Comparison of ENCODE assay signal across 8 cellular contexts in the genomic region with DNA sequence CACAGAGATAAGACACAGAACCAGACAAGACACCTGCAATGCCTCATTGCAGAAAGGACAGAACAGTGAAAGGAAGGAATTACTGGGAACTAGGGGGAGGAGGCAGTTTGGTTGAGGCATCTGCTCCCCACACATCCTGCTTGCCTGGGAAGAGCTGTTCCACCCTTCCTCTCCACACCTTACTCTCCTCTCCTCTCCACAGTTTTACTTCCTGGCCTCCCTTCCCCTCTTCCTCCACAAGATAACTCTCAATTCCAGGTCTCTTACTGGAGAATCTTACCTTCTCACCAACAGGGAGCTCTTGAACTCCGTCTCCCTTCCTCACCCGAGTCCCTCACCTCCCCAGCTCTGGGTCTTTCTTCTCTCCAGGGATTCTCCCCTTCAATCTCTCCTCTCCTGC. TPM values are rescaled to one million over a fixed set of nuclear protein-coding genes. Genes with fewer than 3 reads are reported as not detected.
DNase-seq lines count a peak whose midpoint lies in the region; ATAC-seq, FAIRE-seq and TF ChIP-seq lines count a peak whose summit lies in the region.
"Had no signal": no experiment of that assay in that cellular context is flagged by ENCODE, and none has a peak within 500 bp of the region (broad histone marks: within the 10 kb centered on the region; RNA-seq: fewer than 3 reads in every experiment).

No MANE protein-coding gene starts in this region.

- no peak overlapping the region for H3K27ac ChIP-seq in endothelial cell of umbilical vein (ENCODE audit: insufficient read depth, low read depth, low read length)
- peak overlapping the region; percentile 97 for H3K27ac ChIP-seq in substantia nigra (ENCODE audit: low read depth, low read length, poor library complexity, severe bottlenecking)

- H3K4me1 Mint-ChIP-seq in activated T-cell treated with anti-CD3 and anti-CD28 coated beads, Interleukin-2, amount 50 U/mL, for 24 hours (ENCODE audit: low read depth): peaks cover 53% of the 10 kb centered on the region

- peaks cover 33% of the 10 kb centered on the region for H3K4me1 ChIP-seq in endothelial cell of umbilical vein (ENCODE audit: control insufficient read depth, extremely low read depth, insufficient read depth, low read length)

- POLR2A ChIA-PET in endothelial cell of umbilical vein (lab: Charles Lee): no interaction called here

- FAIRE-seq in endothelial cell of umbilical vein (lab: Jason Lieb, UNC) (no peak), GM19239 (lab: Jason Lieb, UNC) (no peak)
- FAIRE-seq: HTR-8/SVneo had no signal

- no peaks in the 10 kb centered on the region for H3K9me1 ChIP-seq in endothelial cell of umbilical vein (replicated peaks; ENCODE audit: control insufficient read depth, extremely low read depth, insufficient read depth, low read length)

- peaks cover 13 to 21% of the 10 kb centered on the region in 2 experiments for H3K36me3 ChIP-seq in endothelial cell of umbilical vein (ENCODE audit: control insufficient read depth in 2 of 2, extremely low read depth in 1 of 2, insufficient read depth in 2 of 2, low read length in 2 of 2)

- H3K9ac ChIP-seq in endothelial cell of umbilical vein (replicated peaks; ENCODE audit: extremely low read depth, insufficient read depth, low read length): no peak overlapping the region

- no peak for ATAC-seq in sciatic nerve

- peak overlapping the region; percentile 1 for H3K4me2 ChIP-seq in endothelial cell of umbilical vein (ENCODE audit: insufficient read depth, low read length)

- H3K9me3 ChIP-seq in endothelial cell of umbilical vein (replicated peaks; ENCODE audit: control insufficient read depth, insufficient read depth, low read length): no peaks in the 10 kb centered on the region

- DNase-seq in activated T-cell treated with anti-CD3 and anti-CD28 coated beads, Interleukin-2, amount 50 U/mL, for 24 hours: no peak
- DNase-seq in activated T-cell treated with anti-CD3 and anti-CD28 coated beads for 4 hours (no peak), endothelial cell of umbilical vein (ENCODE audit: low read depth, low spot score) (no peak), substantia nigra (lab: John Stamatoyannopoulos, UW) (no peak), sciatic nerve (ENCODE audit: low spot score) (no peak), GM19239 (ENCODE audit: insufficient read length, low spot score) (no peak)

- dilution Hi-C loops in endothelial cell of umbilical vein (cut with MboI; ENCODE audit: extremely low pct_ligation_motif_present, low sequenced_read_pairs): no loop called here

- CTCF ChIA-PET in endothelial cell of umbilical vein (lab: Charles Lee): interaction anchor here (1.1 kb wide), 1 partner anchor 48 kb away, joined by 8 read pairs; no protein-coding TSS in a partner anchor

- H3K4me3 Mint-ChIP-seq in activated T-cell treated with anti-CD3 and anti-CD28 coated beads, Interleukin-2, amount 50 U/mL, for 24 hours: peak overlapping the region; percentile 93

- H3K79me2 ChIP-seq in endothelial cell of umbilical vein (ENCODE audit: control insufficient read depth, insufficient read depth, low read length): peaks cover 62% of the 10 kb centered on the region

- H3K27ac Mint-ChIP-seq in activated T-cell treated with anti-CD3 and anti-CD28 coated beads, Interleukin-2, amount 50 U/mL, for 24 hours: peak overlapping the region; percentile 94

- H3K27me3 Mint-ChIP-seq in activated T-cell treated with anti-CD3 and anti-CD28 coated beads, Interleukin-2, amount 50 U/mL, for 24 hours: no peaks in the 10 kb centered on the region

- TF ChIP-seq CTCF in endothelial cell of umbilical vein (IDR thresholded peaks at IDR 0.05; ENCODE audit: extremely low read depth in 1 of 2, insufficient read depth in 1 of 2, low read depth in 1 of 2, low read length in 2 of 2): no peak

- TF ChIP-seq POLR2A in endothelial cell of umbilical vein (IDR thresholded peaks at IDR 0.05; ENCODE audit: low read depth, low read length): peak; percentile 61

- BruUV-seq in endothelial cell of umbilical vein (replicated peaks; lab: Mats Ljungman, UMichigan): no TSS peak

- no peak overlapping the region for H3K4me3 ChIP-seq in endothelial cell of umbilical vein (replicated peaks in 1 of 3; ENCODE audit: insufficient read depth in 1 of 3, low read depth in 1 of 3, low read length in 3 of 3)

- H4K20me1 ChIP-seq in endothelial cell of umbilical vein (replicated peaks; ENCODE audit: control insufficient read depth, extremely low read depth, insufficient read depth, low read length): no peaks in the 10 kb centered on the region

- no peak overlapping the region for H2AFZ ChIP-seq in endothelial cell of umbilical vein (ENCODE audit: low read depth, low read length)

- no peaks in the 10 kb centered on the region for H3K27me3 ChIP-seq in endothelial cell of umbilical vein (ENCODE audit: control insufficient read depth in 2 of 2, insufficient read depth in 2 of 2, low read length in 2 of 2)

- H3K36me3 Mint-ChIP-seq in activated T-cell treated with anti-CD3 and anti-CD28 coated beads, Interleukin-2, amount 50 U/mL, for 24 hours (ENCODE audit: low read depth): peaks cover 78% of the 10 kb centered on the region

- no peaks in the 10 kb centered on the region for H3K9me3 Mint-ChIP-seq in activated T-cell treated with anti-CD3 and anti-CD28 coated beads, Interleukin-2, amount 50 U/mL, for 24 hours

- intact Hi-C loops in endothelial cell of umbilical vein (cut with micrococcal nuclease): loop anchor here (5.0 kb wide), 1 partner anchor 138 kb away; no protein-coding TSS in a partner anchor
- intact Hi-C loops in sciatic nerve (cut with DNase I): loop anchor here (5.0 kb wide), 1 partner anchor 568 kb away; no protein-coding TSS in a partner anchor

TF ChIP-seq in endothelial cell of umbilical vein, 7 proteins besides CTCF, POLR2A, EP300 and RAD21:
- no peak for TF ChIP-seq EZH2 (IDR thresholded peaks at IDR 0.05; ENCODE audit: borderline replicate concordance, low read depth, low read length, severe bottlenecking)
- TF ChIP-seq, protein P1, sequence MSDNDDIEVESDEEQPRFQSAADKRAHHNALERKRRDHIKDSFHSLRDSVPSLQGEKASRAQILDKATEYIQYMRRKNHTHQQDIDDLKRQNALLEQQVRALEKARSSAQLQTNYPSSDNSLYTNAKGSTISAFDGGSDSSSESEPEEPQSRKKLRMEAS (IDR thresholded peaks at IDR 0.05; ENCODE audit: insufficient read depth, insufficient read length): no peak
TF ChIP-seq in endothelial cell of umbilical vein: peak in this region for 0.

RNA-seq across cellular contexts. Expression of gene ELOVL1, which starts 2.1 kb away (rescaled TPM):
- total RNA-seq in endothelial cell of umbilical vein: 126 and 134 TPM in 2 replicates
- polyA plus RNA-seq in endothelial cell of umbilical vein: 303 and 353 TPM in 2 replicates
- polyA plus RNA-seq in endothelial cell of umbilical vein (2011; cell fraction: cytosol; rRNA removed): 205 and 228 TPM in 2 replicates
- polyA plus RNA-seq in endothelial cell of umbilical vein (2011; cell fraction: nucleus; rRNA removed): 140 and 144 TPM in 2 replicates
- 151 and 237 TPM in 2 replicates for polyA plus RNA-seq in endothelial cell of umbilical vein (2012)
- polyA minus RNA-seq in endothelial cell of umbilical vein: 211 and 218 TPM in 2 replicates
- 49.2 TPM for polyA minus RNA-seq in endothelial cell of umbilical vein (2011; cell fraction: cytosol; rRNA and poly(A)+ RNA removed)
- 26.3 and 43.3 TPM in 2 replicates for polyA minus RNA-seq in endothelial cell of umbilical vein (2011; cell fraction: nucleus; rRNA and poly(A)+ RNA removed)
- total RNA-seq in sciatic nerve: 72.4 TPM

RNA-seq across cellular contexts. Expression of gene CDC20, which starts 6.9 kb away (rescaled TPM):
- total RNA-seq in endothelial cell of umbilical vein (156 and 170 TPM in 2 replicates), sciatic nerve (1.9 TPM)
- 129 and 130 TPM in 2 replicates for polyA plus RNA-seq in endothelial cell of umbilical vein
- 135 and 152 TPM in 2 replicates for polyA plus RNA-seq in endothelial cell of umbilical vein (2011; cell fraction: cytosol; rRNA removed)
- polyA plus RNA-seq in endothelial cell of umbilical vein (2011; cell fraction: nucleus; rRNA removed): 95.9 and 101 TPM in 2 replicates
- polyA plus RNA-seq in endothelial cell of umbilical vein (2012): 49.0 and 129 TPM in 2 replicates
- 94.7 and 131 TPM in 2 replicates for polyA minus RNA-seq in endothelial cell of umbilical vein
- 122 TPM for polyA minus RNA-seq in endothelial cell of umbilical vein (2011; cell fraction: cytosol; rRNA and poly(A)+ RNA removed)
- 22.4 and 25.7 TPM in 2 replicates for polyA minus RNA-seq in endothelial cell of umbilical vein (2011; cell fraction: nucleus; rRNA and poly(A)+ RNA removed)

RNA-seq across cellular contexts. Expression of gene MED8, which starts 23.9 kb away (rescaled TPM):
- total RNA-seq in endothelial cell of umbilical vein: 41.9 and 45.6 TPM in 2 replicates
- 15.9 and 19.6 TPM in 2 replicates for polyA plus RNA-seq in endothelial cell of umbilical vein
- polyA plus RNA-seq in endothelial cell of umbilical vein (2011; cell fraction: cytosol; rRNA removed): 29.4 and 34.4 TPM in 2 replicates
- 37.2 and 38.8 TPM in 2 replicates for polyA plus RNA-seq in endothelial cell of umbilical vein (2011; cell fraction: nucleus; rRNA removed)
- polyA plus RNA-seq in endothelial cell of umbilical vein (2012): 38.6 and 45.6 TPM in 2 replicates
- polyA minus RNA-seq in endothelial cell of umbilical vein: 19.4 and 21.0 TPM in 2 replicates
- polyA minus RNA-seq in endothelial cell of umbilical vein (2011; cell fraction: cytosol; rRNA and poly(A)+ RNA removed): 15.8 TPM
- polyA minus RNA-seq in endothelial cell of umbilical vein (2011; cell fraction: nucleus; rRNA and poly(A)+ RNA removed): 11.7 and 17.3 TPM in 2 replicates
- 30.8 TPM for total RNA-seq in sciatic nerve

RNA-seq across cellular contexts. Expression of gene SZT2, which starts 24.0 kb away (rescaled TPM):
- total RNA-seq in endothelial cell of umbilical vein (49.9 and 50.3 TPM in 2 replicates), sciatic nerve (86.6 TPM)
- polyA plus RNA-seq in endothelial cell of umbilical vein: 11.4 TPM in 2 replicates
- 5.1 and 5.3 TPM in 2 replicates for polyA plus RNA-seq in endothelial cell of umbilical vein (2011; cell fraction: cytosol; rRNA removed)
- 70.0 and 86.8 TPM in 2 replicates for polyA plus RNA-seq in endothelial cell of umbilical vein (2011; cell fraction: nucleus; rRNA removed)
- polyA plus RNA-seq in endothelial cell of umbilical vein (2012): 15.0 and 17.5 TPM in 2 replicates
- polyA minus RNA-seq in endothelial cell of umbilical vein: 89.4 and 97.4 TPM in 2 replicates
- polyA minus RNA-seq in endothelial cell of umbilical vein (2011; cell fraction: cytosol; rRNA and poly(A)+ RNA removed): 6.0 TPM
- 75.8 and 107 TPM in 2 replicates for polyA minus RNA-seq in endothelial cell of umbilical vein (2011; cell fraction: nucleus; rRNA and poly(A)+ RNA removed)

RNA-seq across cellular contexts. Expression of gene MPL, which starts 28.1 kb away (rescaled TPM):
- 0.18 and 0.24 TPM in 2 replicates for total RNA-seq in endothelial cell of umbilical vein
- polyA plus RNA-seq in endothelial cell of umbilical vein: 0.13 and 0.14 TPM in 2 replicates
- polyA plus RNA-seq in endothelial cell of umbilical vein (2011; cell fraction: cytosol; rRNA removed): 0.03 and 0.06 TPM in 2 replicates
- polyA plus RNA-seq in endothelial cell of umbilical vein (2011; cell fraction: nucleus; rRNA removed): 0.25 and 0.55 TPM in 2 replicates
- not detected in 2 replicates for polyA plus RNA-seq in endothelial cell of umbilical vein (2012)
- polyA minus RNA-seq in endothelial cell of umbilical vein: 0.13 and 1.6 TPM in 2 replicates
- polyA minus RNA-seq in endothelial cell of umbilical vein (2011; cell fraction: cytosol; rRNA and poly(A)+ RNA removed): not detected
- 0.34 and 0.48 TPM in 2 replicates for polyA minus RNA-seq in endothelial cell of umbilical vein (2011; cell fraction: nucleus; rRNA and poly(A)+ RNA removed)
- total RNA-seq in sciatic nerve: 0.40 TPM
- total RNA-seq: SK-MEL-5 had no signal

Comparison
In these comparisons a context has a peak if more than half of its experiments do, and no peak if none do; other contexts are left out.
1. RNA of gene CDC20, which starts 6.9 kb away (total RNA-seq): 156 to 170 TPM in endothelial cell of umbilical vein; 1.9 TPM in sciatic nerve (single experiment); every median in the first group is over 10 times any median in the second.